In the genomic region with DNA sequence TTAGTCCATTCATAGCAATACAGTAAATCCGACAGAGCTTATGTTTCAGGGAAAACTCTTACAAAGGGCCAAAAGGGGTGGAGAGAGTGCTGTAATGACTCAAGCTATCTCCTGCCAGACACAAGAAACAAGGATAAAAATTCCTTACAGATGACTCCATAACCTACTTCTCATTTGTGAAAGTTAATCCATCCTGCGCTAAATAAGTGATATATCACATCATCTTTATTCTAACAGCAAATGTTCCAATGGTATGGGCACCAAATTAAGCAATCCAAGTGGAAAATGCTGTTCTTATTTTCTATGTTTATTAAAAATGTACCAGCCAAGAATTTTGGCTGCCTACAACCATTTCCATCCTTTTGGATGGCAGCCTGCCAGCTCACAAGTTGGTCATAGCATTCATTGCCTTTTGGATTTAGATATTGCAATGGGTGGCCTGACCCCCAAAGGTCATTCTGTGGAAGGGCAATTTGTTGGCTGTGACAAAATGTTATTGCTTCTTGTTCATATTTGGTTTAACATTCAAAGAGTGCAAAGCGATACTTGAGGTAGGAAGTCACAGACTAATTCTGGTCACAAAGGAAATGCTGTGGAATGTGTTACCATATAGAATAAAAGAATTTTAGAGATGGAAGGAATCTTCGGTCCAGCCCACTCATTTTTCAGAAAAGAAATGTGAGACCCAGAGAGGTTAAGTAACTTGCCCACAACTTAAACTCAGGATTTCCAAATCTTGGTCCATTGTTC, we compare ENCODE assay signal across 8 cellular contexts. TPM values are rescaled to one million over a fixed set of nuclear protein-coding genes. Genes with fewer than 3 reads are reported as not detected.
A peak's percentile ranks its signal among the peaks of the same experiment; 100 is the strongest.
DNase-seq lines count a peak whose midpoint lies in the region; ATAC-seq and FAIRE-seq lines count a peak whose summit lies in the region.

No MANE protein-coding gene starts in this region.

- H3K27ac ChIP-seq in mucosa of rectum (ENCODE audit: low read depth in 2 of 2, low read length in 2 of 2): peak overlapping the region; percentile 29 to 48

- FAIRE-seq in G401.6 (lab: Jason Lieb, UNC): peak; percentile 97

- peaks cover 0 to 2% of the 10 kb centered on the region in 2 donors for H3K27me3 ChIP-seq in mucosa of rectum (ENCODE audit: control insufficient read depth in 2 of 2, insufficient read depth in 2 of 2, low read length in 2 of 2)

- no peak overlapping the region for H3K4me3 ChIP-seq in mucosa of rectum (ENCODE audit: low read length in 2 of 2)

- DNase-seq in NCI-H2227 (lab: John Stamatoyannopoulos, UW; ENCODE audit: unreplicated experiment) (peak; percentile 9), dermis blood vessel endothelial cell (peak; percentile 94), NOMO-1 treated with DMSO at 0.1 percent for 48 hours (lab: John Stamatoyannopoulos, UW; ENCODE audit: unreplicated experiment) (no peak)

- H3K4me1 ChIP-seq in mucosa of rectum (ENCODE audit: control insufficient read depth in 2 of 2, insufficient read depth in 2 of 2, low read length in 2 of 2): peaks cover 3 to 11% of the 10 kb centered on the region in 2 donors

- H3K36me3 ChIP-seq in mucosa of rectum (ENCODE audit: control insufficient read depth in 2 of 2, insufficient read depth in 2 of 2, low read length in 2 of 2): no peaks in the 10 kb centered on the region

- no peak overlapping the region for H3K9ac ChIP-seq in mucosa of rectum (ENCODE audit: low read depth in 1 of 2, low read length in 2 of 2)

- no peak for ATAC-seq in HG02623 (IDR thresholded peaks at IDR 0.05; ENCODE audit: unreplicated experiment)
- ATAC-seq in HG03095 (IDR thresholded peaks at IDR 0.05; ENCODE audit: unreplicated experiment): no peak
- no peak for ATAC-seq in GM18511 (IDR thresholded peaks at IDR 0.05; ENCODE audit: unreplicated experiment)

- H3K9me3 ChIP-seq in mucosa of rectum (ENCODE audit: control insufficient read depth in 2 of 2, low read length in 2 of 2): no peaks in the 10 kb centered on the region

RNA-seq across cellular contexts. Expression of a gene that starts 2.8 kb away (rescaled TPM):
- 47.0 and 63.1 TPM in 2 replicates for total RNA-seq in dermis blood vessel endothelial cell
